In the genomic region with DNA sequence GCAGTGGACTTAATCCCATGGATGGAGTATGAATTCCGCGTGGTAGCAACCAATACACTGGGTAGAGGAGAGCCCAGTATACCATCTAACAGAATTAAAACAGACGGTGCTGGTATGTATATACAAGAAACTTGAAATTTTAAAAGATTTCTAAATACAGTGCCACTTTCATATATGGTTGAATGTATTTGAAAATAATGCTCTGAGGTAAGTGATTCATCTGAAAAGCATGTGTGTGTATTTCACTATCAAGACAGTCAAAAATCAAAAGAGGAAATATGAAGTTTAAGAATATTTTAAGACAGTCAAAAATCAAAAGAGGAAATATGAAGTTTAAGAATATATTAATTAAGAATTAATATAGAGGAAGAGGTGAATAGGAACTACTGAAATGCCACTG, we compare ENCODE assay signal across 32 cellular contexts.
"Had no signal": no experiment of that assay in that cellular context is flagged by ENCODE, and none has a peak within 500 bp of the region (broad histone marks: within the 10 kb centered on the region; RNA-seq: fewer than 3 reads in every experiment).

No MANE protein-coding gene starts in this region.

- H3K27me3 ChIP-seq: body of pancreas, cardiac muscle cell, colonic mucosa, gastroesophageal sphincter, heart right ventricle had no signal

- H3K27ac ChIP-seq: body of pancreas, cardiac muscle cell, colonic mucosa, gastroesophageal sphincter, heart right ventricle, VCaP had no signal

- H3K4me3 ChIP-seq: body of pancreas, cardiac muscle cell, colonic mucosa, gastroesophageal sphincter, heart right ventricle had no signal

- H3K4me1 ChIP-seq: body of pancreas, colonic mucosa, heart right ventricle had no signal

- DNase-seq: activated CD4-positive, alpha-beta memory T cell treated with anti-CD3 and anti-CD28 coated beads, Interleukin-2, amount 10 ng/mL, durations not matched to agents 7 days and 5 days; activated CD4-positive, alpha-beta T cell treated with anti-CD3 and anti-CD28 coated beads for 1 hour; activated CD4-positive, alpha-beta T cell treated with anti-CD3 and anti-CD28 coated beads for 4 hours; activated CD4-positive, alpha-beta T cell treated with anti-CD3 and anti-CD28 coated beads, Interleukin-2, amount 10 ng/mL, durations not matched to agents 7 days and 5 days; activated CD4-positive, alpha-beta T cell treated with anti-CD3 and anti-CD28 coated beads, Interleukin-2, amount 50 U/mL, for 4 hours; activated CD8-positive, alpha-beta memory T cell treated with anti-CD3 and anti-CD28 coated beads, Interleukin-2, amount 50 U/mL, for 48 hours; activated gamma-delta T cell; activated naive CD4-positive, alpha-beta T cell; activated naive CD4-positive, alpha-beta T cell treated with anti-CD3 and anti-CD28 coated beads, Interleukin-2, amount 10 ng/mL, durations not matched to agents 7 days and 5 days; activated naive CD8-positive, alpha-beta T cell treated with anti-CD3 and anti-CD28 coated beads, Interleukin-2, amount 10 ng/mL, durations not matched to agents 7 days and 5 days; activated T-cell treated with anti-CD3 and anti-CD28 coated beads for 4 hours; activated T-cell treated with anti-CD3 and anti-CD28 coated beads, Interleukin-2, amount 50 U/mL, for 24 hours; activated T-cell treated with anti-CD3 and anti-CD28 coated beads, Interleukin-2, amount 50 U/mL, for 72 hours; amniotic stem cell; aorta; body of pancreas; central memory CD4-positive, alpha-beta T cell; cerebellar nuclear complex; colonic mucosa; effector CD8-positive, alpha-beta T cell; foreskin fibroblast; heart right ventricle; T-helper 2 cell had no signal

- H3K9me3 ChIP-seq: body of pancreas, colonic mucosa, gastroesophageal sphincter had no signal

- FAIRE-seq: endometrium, endothelial cell of umbilical vein, TTC549 had no signal

- ATAC-seq: activated naive CD4-positive, alpha-beta T cell treated with anti-CD3 and anti-CD28 coated beads, Interleukin-2, amount 50 U/mL, for 72 hours; activated T-cell treated with anti-CD3 and anti-CD28 coated beads, Interleukin-2, amount 50 U/mL, for 72 hours; body of pancreas; esophagus mucosa; gastroesophageal sphincter; heart right ventricle; WTC11 had no signal

- H3K36me3 ChIP-seq: cardiac muscle cell, colonic mucosa, gastroesophageal sphincter, heart right ventricle had no signal
